In the genomic region with DNA sequence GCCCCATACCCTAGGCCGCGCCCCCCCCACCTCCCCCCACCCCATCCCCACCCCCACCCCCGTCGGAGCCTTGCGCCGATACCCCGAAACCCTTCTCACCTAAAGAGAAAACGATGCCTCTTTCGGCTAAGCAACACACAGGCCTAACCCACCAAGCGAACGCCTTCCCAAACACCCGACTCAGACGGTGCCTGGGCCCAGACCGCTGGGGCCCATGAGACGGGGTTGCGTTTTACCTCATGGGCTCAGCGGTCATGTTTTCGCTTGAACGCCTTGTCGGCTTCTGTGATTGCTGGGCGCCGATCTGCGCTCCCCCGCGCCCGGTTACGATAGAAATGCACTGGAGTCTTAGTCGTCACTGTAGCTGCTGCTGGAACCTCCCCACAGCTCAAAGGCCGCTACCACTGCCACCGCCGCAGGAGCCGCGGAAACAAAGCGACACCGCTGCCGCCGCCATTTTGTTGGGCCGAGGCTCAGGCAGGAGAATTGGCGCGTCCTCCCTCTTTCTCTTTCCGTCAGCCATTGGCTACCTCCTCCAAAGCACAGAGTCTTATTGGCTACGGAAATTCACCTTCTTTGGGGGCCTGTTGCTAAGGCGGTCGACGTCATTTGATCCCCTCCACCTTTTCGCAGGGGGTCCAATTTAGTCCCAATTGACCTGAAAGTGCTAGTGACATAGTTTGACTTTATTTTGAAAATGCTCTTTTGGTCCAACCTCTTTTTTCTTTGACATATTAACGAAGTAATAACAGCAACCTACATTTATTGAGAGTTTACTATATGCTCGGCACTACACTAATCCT, we compare ENCODE assay signal across 1 cellular context.
TF ChIP-seq lines count a peak whose summit lies in the region.

A gene with protein sequence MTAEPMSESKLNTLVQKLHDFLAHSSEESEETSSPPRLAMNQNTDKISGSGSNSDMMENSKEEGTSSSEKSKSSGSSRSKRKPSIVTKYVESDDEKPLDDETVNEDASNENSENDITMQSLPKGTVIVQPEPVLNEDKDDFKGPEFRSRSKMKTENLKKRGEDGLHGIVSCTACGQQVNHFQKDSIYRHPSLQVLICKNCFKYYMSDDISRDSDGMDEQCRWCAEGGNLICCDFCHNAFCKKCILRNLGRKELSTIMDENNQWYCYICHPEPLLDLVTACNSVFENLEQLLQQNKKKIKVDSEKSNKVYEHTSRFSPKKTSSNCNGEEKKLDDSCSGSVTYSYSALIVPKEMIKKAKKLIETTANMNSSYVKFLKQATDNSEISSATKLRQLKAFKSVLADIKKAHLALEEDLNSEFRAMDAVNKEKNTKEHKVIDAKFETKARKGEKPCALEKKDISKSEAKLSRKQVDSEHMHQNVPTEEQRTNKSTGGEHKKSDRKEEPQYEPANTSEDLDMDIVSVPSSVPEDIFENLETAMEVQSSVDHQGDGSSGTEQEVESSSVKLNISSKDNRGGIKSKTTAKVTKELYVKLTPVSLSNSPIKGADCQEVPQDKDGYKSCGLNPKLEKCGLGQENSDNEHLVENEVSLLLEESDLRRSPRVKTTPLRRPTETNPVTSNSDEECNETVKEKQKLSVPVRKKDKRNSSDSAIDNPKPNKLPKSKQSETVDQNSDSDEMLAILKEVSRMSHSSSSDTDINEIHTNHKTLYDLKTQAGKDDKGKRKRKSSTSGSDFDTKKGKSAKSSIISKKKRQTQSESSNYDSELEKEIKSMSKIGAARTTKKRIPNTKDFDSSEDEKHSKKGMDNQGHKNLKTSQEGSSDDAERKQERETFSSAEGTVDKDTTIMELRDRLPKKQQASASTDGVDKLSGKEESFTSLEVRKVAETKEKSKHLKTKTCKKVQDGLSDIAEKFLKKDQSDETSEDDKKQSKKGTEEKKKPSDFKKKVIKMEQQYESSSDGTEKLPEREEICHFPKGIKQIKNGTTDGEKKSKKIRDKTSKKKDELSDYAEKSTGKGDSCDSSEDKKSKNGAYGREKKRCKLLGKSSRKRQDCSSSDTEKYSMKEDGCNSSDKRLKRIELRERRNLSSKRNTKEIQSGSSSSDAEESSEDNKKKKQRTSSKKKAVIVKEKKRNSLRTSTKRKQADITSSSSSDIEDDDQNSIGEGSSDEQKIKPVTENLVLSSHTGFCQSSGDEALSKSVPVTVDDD (N-terminal part only) (minus strand): TSS at position 471 of the 803 bp plus-strand sequence. CDS start 215 bp downstream, at position 256.

TF ChIP-seq in H1, 55 proteins besides CTCF, POLR2A, EP300 and RAD21:
- TF ChIP-seq ASH2L (IDR thresholded peaks at IDR 0.05; ENCODE audit: low read length) (peak; percentile 60), KDM5A (IDR thresholded peaks at IDR 0.05; ENCODE audit: low read length) (no peak), CREB1 (IDR thresholded peaks at IDR 0.05) (peak; percentile 78), TAF7 (optimal IDR thresholded peaks at IDR 0.05; ENCODE audit: borderline replicate concordance, low read depth, low read length) (peak; percentile 87), RFX5 (IDR thresholded peaks at IDR 0.05; ENCODE audit: borderline replicate concordance, low read depth, low read length) (peak; percentile 83), PHF8 (conservative IDR thresholded peaks at IDR 0.05; ENCODE audit: low read depth, low read length) (peak; percentile 87), POU5F1 (IDR thresholded peaks at IDR 0.05; ENCODE audit: low read depth, low read length) (no peak), POLR2AphosphoS5 (IDR thresholded peaks at IDR 0.05; ENCODE audit: low read depth, low read length) (peak; percentile 87), YY1 (IDR thresholded peaks at IDR 0.05; ENCODE audit: low read depth, low read length) (peak; percentile 96), SP1 (IDR thresholded peaks at IDR 0.05; ENCODE audit: low read depth, low read length) (peak; percentile 56; the same call in 1 of the 2 replicates), TEAD4 (IDR thresholded peaks at IDR 0.05; ENCODE audit: low read depth, low read length) (no peak), CHD2 (IDR thresholded peaks at IDR 0.05; ENCODE audit: low read length) (0 out of 2 replicates have a peak, but pooled peaks have one; percentile 21), CEBPB (IDR thresholded peaks at IDR 0.05; ENCODE audit: low read depth, low read length) (no peak), TAF1 (IDR thresholded peaks at IDR 0.05; ENCODE audit: low read depth, low read length) (peak; percentile 98), TBP (IDR thresholded peaks at IDR 0.05; ENCODE audit: low read depth, low read length) (peak; percentile 89)
- TF ChIP-seq, protein P1, sequence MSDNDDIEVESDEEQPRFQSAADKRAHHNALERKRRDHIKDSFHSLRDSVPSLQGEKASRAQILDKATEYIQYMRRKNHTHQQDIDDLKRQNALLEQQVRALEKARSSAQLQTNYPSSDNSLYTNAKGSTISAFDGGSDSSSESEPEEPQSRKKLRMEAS (IDR thresholded peaks at IDR 0.05) = peak; percentile 52
- TF ChIP-seq, protein P2, sequence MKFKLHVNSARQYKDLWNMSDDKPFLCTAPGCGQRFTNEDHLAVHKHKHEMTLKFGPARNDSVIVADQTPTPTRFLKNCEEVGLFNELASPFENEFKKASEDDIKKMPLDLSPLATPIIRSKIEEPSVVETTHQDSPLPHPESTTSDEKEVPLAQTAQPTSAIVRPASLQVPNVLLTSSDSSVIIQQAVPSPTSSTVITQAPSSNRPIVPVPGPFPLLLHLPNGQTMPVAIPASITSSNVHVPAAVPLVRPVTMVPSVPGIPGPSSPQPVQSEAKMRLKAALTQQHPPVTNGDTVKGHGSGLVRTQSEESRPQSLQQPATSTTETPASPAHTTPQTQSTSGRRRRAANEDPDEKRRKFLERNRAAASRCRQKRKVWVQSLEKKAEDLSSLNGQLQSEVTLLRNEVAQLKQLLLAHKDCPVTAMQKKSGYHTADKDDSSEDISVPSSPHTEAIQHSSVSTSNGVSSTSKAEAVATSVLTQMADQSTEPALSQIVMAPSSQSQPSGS (IDR thresholded peaks at IDR 0.05; ENCODE audit: low read length) = 0 out of 2 replicates have a peak, but pooled peaks have one; percentile 26
- TF ChIP-seq, protein P3, sequence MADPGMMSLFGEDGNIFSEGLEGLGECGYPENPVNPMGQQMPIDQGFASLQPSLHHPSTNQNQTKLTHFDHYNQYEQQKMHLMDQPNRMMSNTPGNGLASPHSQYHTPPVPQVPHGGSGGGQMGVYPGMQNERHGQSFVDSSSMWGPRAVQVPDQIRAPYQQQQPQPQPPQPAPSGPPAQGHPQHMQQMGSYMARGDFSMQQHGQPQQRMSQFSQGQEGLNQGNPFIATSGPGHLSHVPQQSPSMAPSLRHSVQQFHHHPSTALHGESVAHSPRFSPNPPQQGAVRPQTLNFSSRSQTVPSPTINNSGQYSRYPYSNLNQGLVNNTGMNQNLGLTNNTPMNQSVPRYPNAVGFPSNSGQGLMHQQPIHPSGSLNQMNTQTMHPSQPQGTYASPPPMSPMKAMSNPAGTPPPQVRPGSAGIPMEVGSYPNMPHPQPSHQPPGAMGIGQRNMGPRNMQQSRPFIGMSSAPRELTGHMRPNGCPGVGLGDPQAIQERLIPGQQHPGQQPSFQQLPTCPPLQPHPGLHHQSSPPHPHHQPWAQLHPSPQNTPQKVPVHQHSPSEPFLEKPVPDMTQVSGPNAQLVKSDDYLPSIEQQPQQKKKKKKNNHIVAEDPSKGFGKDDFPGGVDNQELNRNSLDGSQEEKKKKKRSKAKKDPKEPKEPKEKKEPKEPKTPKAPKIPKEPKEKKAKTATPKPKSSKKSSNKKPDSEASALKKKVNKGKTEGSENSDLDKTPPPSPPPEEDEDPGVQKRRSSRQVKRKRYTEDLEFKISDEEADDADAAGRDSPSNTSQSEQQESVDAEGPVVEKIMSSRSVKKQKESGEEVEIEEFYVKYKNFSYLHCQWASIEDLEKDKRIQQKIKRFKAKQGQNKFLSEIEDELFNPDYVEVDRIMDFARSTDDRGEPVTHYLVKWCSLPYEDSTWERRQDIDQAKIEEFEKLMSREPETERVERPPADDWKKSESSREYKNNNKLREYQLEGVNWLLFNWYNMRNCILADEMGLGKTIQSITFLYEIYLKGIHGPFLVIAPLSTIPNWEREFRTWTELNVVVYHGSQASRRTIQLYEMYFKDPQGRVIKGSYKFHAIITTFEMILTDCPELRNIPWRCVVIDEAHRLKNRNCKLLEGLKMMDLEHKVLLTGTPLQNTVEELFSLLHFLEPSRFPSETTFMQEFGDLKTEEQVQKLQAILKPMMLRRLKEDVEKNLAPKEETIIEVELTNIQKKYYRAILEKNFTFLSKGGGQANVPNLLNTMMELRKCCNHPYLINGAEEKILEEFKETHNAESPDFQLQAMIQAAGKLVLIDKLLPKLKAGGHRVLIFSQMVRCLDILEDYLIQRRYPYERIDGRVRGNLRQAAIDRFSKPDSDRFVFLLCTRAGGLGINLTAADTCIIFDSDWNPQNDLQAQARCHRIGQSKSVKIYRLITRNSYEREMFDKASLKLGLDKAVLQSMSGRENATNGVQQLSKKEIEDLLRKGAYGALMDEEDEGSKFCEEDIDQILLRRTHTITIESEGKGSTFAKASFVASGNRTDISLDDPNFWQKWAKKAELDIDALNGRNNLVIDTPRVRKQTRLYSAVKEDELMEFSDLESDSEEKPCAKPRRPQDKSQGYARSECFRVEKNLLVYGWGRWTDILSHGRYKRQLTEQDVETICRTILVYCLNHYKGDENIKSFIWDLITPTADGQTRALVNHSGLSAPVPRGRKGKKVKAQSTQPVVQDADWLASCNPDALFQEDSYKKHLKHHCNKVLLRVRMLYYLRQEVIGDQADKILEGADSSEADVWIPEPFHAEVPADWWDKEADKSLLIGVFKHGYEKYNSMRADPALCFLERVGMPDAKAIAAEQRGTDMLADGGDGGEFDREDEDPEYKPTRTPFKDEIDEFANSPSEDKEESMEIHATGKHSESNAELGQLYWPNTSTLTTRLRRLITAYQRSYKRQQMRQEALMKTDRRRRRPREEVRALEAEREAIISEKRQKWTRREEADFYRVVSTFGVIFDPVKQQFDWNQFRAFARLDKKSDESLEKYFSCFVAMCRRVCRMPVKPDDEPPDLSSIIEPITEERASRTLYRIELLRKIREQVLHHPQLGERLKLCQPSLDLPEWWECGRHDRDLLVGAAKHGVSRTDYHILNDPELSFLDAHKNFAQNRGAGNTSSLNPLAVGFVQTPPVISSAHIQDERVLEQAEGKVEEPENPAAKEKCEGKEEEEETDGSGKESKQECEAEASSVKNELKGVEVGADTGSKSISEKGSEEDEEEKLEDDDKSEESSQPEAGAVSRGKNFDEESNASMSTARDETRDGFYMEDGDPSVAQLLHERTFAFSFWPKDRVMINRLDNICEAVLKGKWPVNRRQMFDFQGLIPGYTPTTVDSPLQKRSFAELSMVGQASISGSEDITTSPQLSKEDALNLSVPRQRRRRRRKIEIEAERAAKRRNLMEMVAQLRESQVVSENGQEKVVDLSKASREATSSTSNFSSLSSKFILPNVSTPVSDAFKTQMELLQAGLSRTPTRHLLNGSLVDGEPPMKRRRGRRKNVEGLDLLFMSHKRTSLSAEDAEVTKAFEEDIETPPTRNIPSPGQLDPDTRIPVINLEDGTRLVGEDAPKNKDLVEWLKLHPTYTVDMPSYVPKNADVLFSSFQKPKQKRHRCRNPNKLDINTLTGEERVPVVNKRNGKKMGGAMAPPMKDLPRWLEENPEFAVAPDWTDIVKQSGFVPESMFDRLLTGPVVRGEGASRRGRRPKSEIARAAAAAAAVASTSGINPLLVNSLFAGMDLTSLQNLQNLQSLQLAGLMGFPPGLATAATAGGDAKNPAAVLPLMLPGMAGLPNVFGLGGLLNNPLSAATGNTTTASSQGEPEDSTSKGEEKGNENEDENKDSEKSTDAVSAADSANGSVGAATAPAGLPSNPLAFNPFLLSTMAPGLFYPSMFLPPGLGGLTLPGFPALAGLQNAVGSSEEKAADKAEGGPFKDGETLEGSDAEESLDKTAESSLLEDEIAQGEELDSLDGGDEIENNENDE (IDR thresholded peaks at IDR 0.05; ENCODE audit: insufficient replicate concordance, low read length) = no peak
TF ChIP-seq in H1: peak in this region for 13.
